In the genomic region with DNA sequence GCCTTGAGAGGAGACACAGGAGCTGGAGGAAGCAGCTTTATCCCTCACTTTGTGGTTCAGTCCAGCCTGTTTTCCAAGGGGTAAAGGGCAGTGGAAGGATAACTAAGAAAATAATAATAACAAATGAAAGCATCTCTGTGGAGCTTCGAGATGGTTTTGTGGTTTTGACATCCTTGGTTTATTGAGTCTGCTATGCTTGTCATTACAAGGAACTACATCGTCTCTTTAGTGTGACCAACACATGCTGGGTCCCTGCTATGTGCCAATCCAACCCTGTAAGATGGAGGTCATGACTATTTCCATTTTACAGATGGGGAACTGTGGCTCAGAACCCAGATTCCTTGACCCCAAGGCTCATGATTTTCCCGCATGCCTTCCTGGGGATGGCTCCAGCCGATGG, we compare ENCODE assay signal across 23 cellular contexts.
DNase-seq lines count a peak whose midpoint lies in the region; ATAC-seq and TF ChIP-seq lines count a peak whose summit lies in the region.
"Had no signal": no experiment of that assay in that cellular context is flagged by ENCODE, and none has a peak within 500 bp of the region (broad histone marks: within the 10 kb centered on the region; RNA-seq: fewer than 3 reads in every experiment).

No MANE protein-coding gene starts in this region.

- CTCF ChIA-PET in CD4-positive, alpha-beta memory T cell (lab: Charles Lee; ENCODE audit: partially characterized antibody): interaction anchor here (1.1 to 2.2 kb wide), 2 partner anchors 8 to 19 kb away, joined by 5 to 7 read pairs; no protein-coding TSS in a partner anchor
- CTCF ChIA-PET in activated CD8-positive, alpha-beta T cell treated with anti-CD3 and anti-CD28 coated beads for 36 hours (lab: Charles Lee): interaction anchor here (1.0 to 1.4 kb wide), 3 partner anchors 20 to 124 kb away, joined by 3 to 6 read pairs (median 5); no protein-coding TSS in a partner anchor

- no peak for ATAC-seq in activated CD8-positive, alpha-beta T cell treated with anti-CD3 and anti-CD28 coated beads for 36 hours
- ATAC-seq: activated CD4-positive, CD25-positive, alpha-beta regulatory T cell treated with anti-CD3 and anti-CD28 coated beads, Interleukin-2, amount 50 U/mL, for 24 hours; HepG2; left lung; Panc1 had no signal

- no peaks in the 10 kb centered on the region for H3K9me3 Mint-ChIP-seq in CD4-positive, alpha-beta memory T cell
- H3K9me3 Mint-ChIP-seq in activated CD8-positive, alpha-beta T cell treated with anti-CD3 and anti-CD28 coated beads for 36 hours: no peaks in the 10 kb centered on the region
- no peaks in the 10 kb centered on the region for H3K9me3 Mint-ChIP-seq in endodermal cell

- peak overlapping the region; percentile 68 to 91 (median 86) for H3K27ac Mint-ChIP-seq in CD4-positive, alpha-beta memory T cell
- peak overlapping the region; percentile 50 for H3K27ac Mint-ChIP-seq in activated CD8-positive, alpha-beta T cell treated with anti-CD3 and anti-CD28 coated beads for 36 hours
- H3K27ac Mint-ChIP-seq in endodermal cell: peak overlapping the region; percentile 39

- no peak overlapping the region for H3K9ac ChIP-seq in endodermal cell (ENCODE audit: extremely low read depth, low read length, poor library complexity, severe bottlenecking)

- H3K4me1 Mint-ChIP-seq in CD4-positive, alpha-beta memory T cell: peaks cover 44 to 84% (median 69%) of the 10 kb centered on the region in 4 donors
- H3K4me1 Mint-ChIP-seq in activated CD8-positive, alpha-beta T cell treated with anti-CD3 and anti-CD28 coated beads for 36 hours (ENCODE audit: low read depth): peaks cover 62% of the 10 kb centered on the region
- H3K4me1 Mint-ChIP-seq in endodermal cell: peaks cover 87% of the 10 kb centered on the region

- H3K36me3 ChIP-seq in CD4-positive, alpha-beta memory T cell (ENCODE audit: insufficient read depth, low read length): no peaks in the 10 kb centered on the region
- no peaks in the 10 kb centered on the region for H3K36me3 ChIP-seq in endodermal cell (ENCODE audit: control insufficient read depth, insufficient read depth, low read length)
- H3K36me3 ChIP-seq: left lung, tibial artery had no signal

- DNase-seq in SIG-M5 treated with dmso at 0.1 percent for 504 hours (lab: John Stamatoyannopoulos, UW; ENCODE audit: unreplicated experiment): peak; percentile 10
- DNase-seq in SIG-M5 (lab: John Stamatoyannopoulos, UW): no peak
- DNase-seq in CD4-positive, alpha-beta memory T cell: peak in 1 of 5 donors; percentile 26
- peak; percentile 20 for DNase-seq in activated CD8-positive, alpha-beta T cell treated with anti-CD3 and anti-CD28 coated beads for 36 hours
- no peak for DNase-seq in endodermal cell
- DNase-seq in MV-4-11 (lab: John Stamatoyannopoulos, UW): no peak
- no peak for DNase-seq in globus pallidus (ENCODE audit: low spot score)
- no peak for DNase-seq in anterior cingulate cortex (lab: John Stamatoyannopoulos, UW)
- DNase-seq: DMS53, GDM1, left lung, mesenchymal stem cell, NCI-H2029, NCI-H526, occipital lobe, SHP77, SW 1271, tibial artery had no signal

- no peaks in the 10 kb centered on the region for H3K36me3 Mint-ChIP-seq in CD4-positive, alpha-beta memory T cell
- H3K36me3 Mint-ChIP-seq in activated CD8-positive, alpha-beta T cell treated with anti-CD3 and anti-CD28 coated beads for 36 hours (ENCODE audit: low read depth): peaks cover 3% of the 10 kb centered on the region
- no peaks in the 10 kb centered on the region for H3K36me3 Mint-ChIP-seq in endodermal cell (ENCODE audit: low read depth)

- H3K4me1 ChIP-seq in CD4-positive, alpha-beta memory T cell (ENCODE audit: insufficient read depth, low read length): peaks cover 68% of the 10 kb centered on the region
- H3K4me1 ChIP-seq in endodermal cell (ENCODE audit: control insufficient read depth, insufficient read depth, low read length): peaks cover 55% of the 10 kb centered on the region

- TF ChIP-seq CTCF in activated CD8-positive, alpha-beta T cell treated with anti-CD3 and anti-CD28 coated beads for 36 hours (IDR thresholded peaks at IDR 0.05): no peak
- no peak for TF ChIP-seq CTCF in endodermal cell (conservative IDR thresholded peaks at IDR 0.05)

- H3K4me3 Mint-ChIP-seq in CD4-positive, alpha-beta memory T cell: peak overlapping the region in 5 of 8 donors; percentile 43 to 83 (median 70)
- no peak overlapping the region for H3K4me3 Mint-ChIP-seq in activated CD8-positive, alpha-beta T cell treated with anti-CD3 and anti-CD28 coated beads for 36 hours
- no peak overlapping the region for H3K4me3 Mint-ChIP-seq in endodermal cell

- no peaks in the 10 kb centered on the region for H3K9me3 ChIP-seq in CD4-positive, alpha-beta memory T cell (ENCODE audit: control insufficient read depth in 1 of 2, low read length in 2 of 2)
- H3K9me3 ChIP-seq in endodermal cell (ENCODE audit: control insufficient read depth, low read length): no peaks in the 10 kb centered on the region
- H3K9me3 ChIP-seq: left lung, tibial artery had no signal

- no peaks in the 10 kb centered on the region for H3K27me3 ChIP-seq in CD4-positive, alpha-beta memory T cell (ENCODE audit: insufficient read depth, low read length)
- no peaks in the 10 kb centered on the region for H3K27me3 ChIP-seq in endodermal cell (ENCODE audit: control insufficient read depth, insufficient read depth, low read length, poor library complexity, severe bottlenecking)

- POLR2A ChIA-PET in CD4-positive, alpha-beta memory T cell (lab: Charles Lee; ENCODE audit: partially characterized antibody): interaction anchor here (1.1 kb wide), 2 partner anchors 52 to 123 kb away, joined by 4 read pairs; no protein-coding TSS in a partner anchor
- POLR2A ChIA-PET in activated CD8-positive, alpha-beta T cell treated with anti-CD3 and anti-CD28 coated beads for 36 hours (lab: Charles Lee): interaction anchor here (1.1 to 1.6 kb wide), 2 partner anchors 10 to 109 kb away, joined by 3 to 6 read pairs; no protein-coding TSS in a partner anchor

- WGBS in endodermal cell (ENCODE audit: insufficient coverage in 1 of 2, insufficient read length in 1 of 2), 2 experiments: 95% methylated on average over 3 to 4 of the region's 4 CpGs

- H3K27me3 Mint-ChIP-seq in CD4-positive, alpha-beta memory T cell: no peaks in the 10 kb centered on the region
- H3K27me3 Mint-ChIP-seq in activated CD8-positive, alpha-beta T cell treated with anti-CD3 and anti-CD28 coated beads for 36 hours: peaks cover under 1% of the 10 kb centered on the region
- H3K27me3 Mint-ChIP-seq in endodermal cell (ENCODE audit: insufficient read depth): no peaks in the 10 kb centered on the region

- no peak overlapping the region for H3K4me3 ChIP-seq in CD4-positive, alpha-beta memory T cell (ENCODE audit: low read length in 2 of 2)
- H3K4me3 ChIP-seq in endodermal cell (ENCODE audit: low read length): no peak overlapping the region
- H3K4me3 ChIP-seq: left lung, tibial artery had no signal

- no peak overlapping the region for H3K27ac ChIP-seq in CD4-positive, alpha-beta memory T cell (ENCODE audit: low read depth, low read length)
- H3K27ac ChIP-seq in endodermal cell (ENCODE audit: low read depth, low read length): no peak overlapping the region
- H3K27ac ChIP-seq: 22Rv1, epithelial cell of prostate, left lung, tibial artery had no signal

- intact Hi-C loops in CD4-positive, alpha-beta memory T cell (cut with micrococcal nuclease): loop anchor here (10.0 kb wide), 1 partner anchor 191 kb away; the partner anchor contains the start of genes MYO19 and PIGW
- intact Hi-C loops in activated CD8-positive, alpha-beta T cell treated with anti-CD3 and anti-CD28 coated beads for 36 hours (cut with micrococcal nuclease): loop anchor here (10.0 kb wide), 1 partner anchor 209 kb away; the partner anchor contains the start of gene LHX1

Comparison
In these comparisons a context has a peak if more than half of its experiments do, and no peak if none do; other contexts are left out.
1. DNase-seq: peak in SIG-M5 treated with dmso at 0.1 percent for 504 hours (single experiment) and activated CD8-positive, alpha-beta T cell treated with anti-CD3 and anti-CD28 coated beads for 36 hours (single experiment); none in SIG-M5 (single experiment), endodermal cell (single experiment), MV-4-11 (single experiment), globus pallidus (single experiment) and anterior cingulate cortex (0 of 58).
2. H3K4me3 Mint-ChIP-seq: peak in CD4-positive, alpha-beta memory T cell (5 of 8); none in activated CD8-positive, alpha-beta T cell treated with anti-CD3 and anti-CD28 coated beads for 36 hours (single experiment) and endodermal cell (single experiment).
3. Peak in every context shown above with its lines, with median percentiles within 50 percentile points of each other: H3K27ac Mint-ChIP-seq.